ENCODE assay signal across 7 cellular contexts in the genomic region with DNA sequence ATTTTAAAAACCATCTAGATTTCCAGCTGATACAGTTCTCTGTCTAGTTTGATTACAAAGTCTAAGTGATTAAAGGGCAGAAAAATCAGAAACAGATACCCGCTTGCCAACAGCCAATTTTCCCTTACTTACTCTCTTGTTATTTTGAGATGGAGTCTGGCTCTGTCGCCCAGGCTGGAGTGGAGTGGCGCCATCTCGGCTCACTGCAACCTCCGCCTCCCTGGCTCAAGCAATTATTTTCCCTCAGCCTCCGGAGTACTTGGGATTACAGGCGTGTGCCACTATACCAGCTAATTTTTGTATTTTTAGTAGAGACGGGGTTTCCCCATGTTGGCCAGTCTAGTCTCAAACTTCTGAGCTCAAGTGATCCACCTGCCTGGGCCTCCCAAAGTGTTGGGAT. TPM values are rescaled to one million over a fixed set of nuclear protein-coding genes. Genes with fewer than 3 reads are reported as not detected.
DNase-seq lines count a peak whose midpoint lies in the region; FAIRE-seq and TF ChIP-seq lines count a peak whose summit lies in the region.
"Not testable (repeated sequence)": the region's sequence is repeated elsewhere in the genome, so short reads cannot be mapped to it uniquely, and the experiment has no call there.

No MANE protein-coding gene starts in this region.

- TF ChIP-seq CTCF in BE2C (IDR thresholded peaks at IDR 0.05; ENCODE audit: low read depth, low read length); MM.1S (IDR thresholded peaks at IDR 0.05; ENCODE audit: low read length); SK-N-SH (IDR thresholded peaks at IDR 0.05); endothelial cell of umbilical vein (IDR thresholded peaks at IDR 0.05; ENCODE audit: extremely low read depth in 1 of 2, insufficient read depth in 1 of 2, low read depth in 1 of 2, low read length in 2 of 2); nephron progenitor cell (IDR thresholded peaks at IDR 0.05); thyroid gland (IDR thresholded peaks at IDR 0.05): not testable (repeated sequence)

- H3K79me2 ChIP-seq in MM.1S (ENCODE audit: low read length); SK-N-SH (ENCODE audit: insufficient read depth); endothelial cell of umbilical vein (ENCODE audit: control insufficient read depth, insufficient read depth, low read length): not testable (repeated sequence)

- peaks cover 13% of the 10 kb centered on the region for H3K9me3 Mint-ChIP-seq in nephron progenitor cell

- FAIRE-seq in endothelial cell of umbilical vein (lab: Jason Lieb, UNC), result not testable (repeated sequence)

- not testable (repeated sequence) for H3F3A ChIP-seq in MM.1S (ENCODE audit: insufficient read depth, low read length)
- peaks cover 40% of the 10 kb centered on the region for H3F3A ChIP-seq in SK-N-SH (replicated peaks; ENCODE audit: insufficient read depth)

- not testable (repeated sequence) for BruUV-seq in endothelial cell of umbilical vein (replicated peaks; lab: Mats Ljungman, UMichigan)

- not testable (repeated sequence) for H3K9me2 ChIP-seq in MM.1S (replicated peaks; ENCODE audit: insufficient read depth, low read length); SK-N-SH

- TF ChIP-seq EP300 in SK-N-SH (IDR thresholded peaks at IDR 0.05; ENCODE audit: borderline replicate concordance in 1 of 2, low read depth in 1 of 2, low read length in 1 of 2), result peak in 1 of 2 experiments; percentile 31; a peak in 1 of 4 replicates

- H3K4me2 ChIP-seq in MM.1S (ENCODE audit: low read depth, low read length) (peak overlapping the region; percentile 74; the same call in 1 of the 2 replicates), SK-N-SH (peak overlapping the region; percentile 68), endothelial cell of umbilical vein (ENCODE audit: insufficient read depth, low read length) (peak overlapping the region; percentile 48)

- not testable (repeated sequence) for TF ChIP-seq RAD21 in SK-N-SH (IDR thresholded peaks at IDR 0.05; ENCODE audit: low read length)

- CTCF ChIA-PET in SK-N-SH (lab: Yijun Ruan, JAX) (interaction anchor here (0.6 to 2.3 kb wide), 32 partner anchors 10 to 930 kb away, joined by 3 to 15 read pairs (median 4); a partner anchor contains a TSS), endothelial cell of umbilical vein (lab: Charles Lee) (interaction anchor here (0.9 to 1.9 kb wide), 4 partner anchors 10 to 602 kb away, joined by 3 to 14 read pairs (median 4); a partner anchor contains a TSS)

- not testable (repeated sequence) for H3K27me3 Mint-ChIP-seq in nephron progenitor cell (ENCODE audit: low read depth, poor library complexity)

- H3K9ac ChIP-seq in MM.1S (ENCODE audit: low read length) (peak overlapping the region; percentile 21; the same call in 1 of the 2 replicates), SK-N-SH (peak overlapping the region; percentile 59; the same call in 1 of the 2 replicates), endothelial cell of umbilical vein (replicated peaks; ENCODE audit: extremely low read depth, insufficient read depth, low read length) (peak overlapping the region; percentile 21)

- H3K4me3 ChIP-seq in BE2C (ENCODE audit: low read depth, low read length) (peak overlapping the region; percentile 52), SK-N-SH (ENCODE audit: low read depth in 2 of 2, low read length in 1 of 2) (peak overlapping the region; percentile 23 to 24; a peak in 2 of 4 replicates), endothelial cell of umbilical vein (replicated peaks in 1 of 3; ENCODE audit: insufficient read depth in 1 of 3, low read depth in 1 of 3, low read length in 3 of 3) (peak overlapping the region in 1 of 3 experiments; percentile 51)
- H3K4me3 ChIP-seq in MM.1S (ENCODE audit: low read length); thyroid gland (replicated peaks in 1 of 3): not testable (repeated sequence)

- DNase-seq in BE2C, result peak; percentile 29
- DNase-seq in MM.1S, SK-N-SH, nephron progenitor cell: not testable (repeated sequence)
- peak; percentile 2 for DNase-seq in NCI-H2227 (lab: John Stamatoyannopoulos, UW; ENCODE audit: unreplicated experiment)
- peak; percentile 26 for DNase-seq in endothelial cell of umbilical vein (ENCODE audit: low read depth, low spot score)
- peak; percentile 34 to 46 for DNase-seq in thyroid gland

- not testable (repeated sequence) for H3K9me3 ChIP-seq in BE2C; MM.1S (replicated peaks; ENCODE audit: insufficient read depth, low read length); SK-N-SH; endothelial cell of umbilical vein (replicated peaks; ENCODE audit: control insufficient read depth, insufficient read depth, low read length); thyroid gland

- dilution Hi-C loops in endothelial cell of umbilical vein (cut with MboI; ENCODE audit: extremely low pct_ligation_motif_present, low sequenced_read_pairs), result not testable (repeated sequence)

- H2AFZ ChIP-seq in MM.1S (ENCODE audit: low read length), result peak overlapping the region; percentile 62
- H2AFZ ChIP-seq in SK-N-SH (ENCODE audit: low read depth), result peak overlapping the region; percentile 77; the same call in 1 of the 2 replicates
- H2AFZ ChIP-seq in endothelial cell of umbilical vein (ENCODE audit: low read depth, low read length), result not testable (repeated sequence)

- WGBS in SK-N-SH (ENCODE audit: low lambda C conversion rate), result 24% methylated on average over 8 of the region's 8 CpGs
- WGBS in thyroid gland, 2 donors, result 24 to 48% methylated on average over 8 of the region's 8 CpGs

- H3K27me3 ChIP-seq in BE2C; MM.1S (replicated peaks; ENCODE audit: insufficient read depth, low read length); SK-N-SH (ENCODE audit: insufficient read depth); endothelial cell of umbilical vein (ENCODE audit: control insufficient read depth in 2 of 2, insufficient read depth in 2 of 2, low read length in 2 of 2); thyroid gland: not testable (repeated sequence)

- not testable (repeated sequence) for TF ChIP-seq POLR2A in endothelial cell of umbilical vein (IDR thresholded peaks at IDR 0.05; ENCODE audit: low read depth, low read length); thyroid gland (IDR thresholded peaks at IDR 0.05)

- H3K4me3 Mint-ChIP-seq in nephron progenitor cell, result not testable (repeated sequence)

- H3K4me1 Mint-ChIP-seq in nephron progenitor cell, result not testable (repeated sequence)

- not testable (repeated sequence) for H4K20me1 ChIP-seq in MM.1S (ENCODE audit: insufficient read depth, low read length); SK-N-SH (ENCODE audit: insufficient read depth); endothelial cell of umbilical vein (replicated peaks; ENCODE audit: control insufficient read depth, extremely low read depth, insufficient read depth, low read length)

- H3K27ac Mint-ChIP-seq in nephron progenitor cell, result peak overlapping the region; percentile 19

- not testable (repeated sequence) for H3K36me3 Mint-ChIP-seq in nephron progenitor cell (ENCODE audit: low read depth)

- POLR2A ChIA-PET in SK-N-SH (lab: Yijun Ruan, JAX); endothelial cell of umbilical vein (lab: Charles Lee): not testable (repeated sequence)

- peak overlapping the region; percentile 25; the same call in 1 of the 2 replicates for H3K27ac ChIP-seq in MM.1S (ENCODE audit: low read length)
- H3K27ac ChIP-seq in SK-N-SH (ENCODE audit: low read depth in 2 of 2, low read length in 1 of 2), result peak overlapping the region; percentile 17 to 95; a peak in 3 of 4 replicates
- not testable (repeated sequence) for H3K27ac ChIP-seq in endothelial cell of umbilical vein (ENCODE audit: insufficient read depth, low read depth, low read length)
- H3K27ac ChIP-seq in thyroid gland, result peak overlapping the region in 2 of 3 donors; percentile 11 to 25

- not testable (repeated sequence) for H3K36me3 ChIP-seq in BE2C; MM.1S (replicated peaks; ENCODE audit: insufficient read depth, low read length); SK-N-SH (replicated peaks in 1 of 2; ENCODE audit: control insufficient read depth in 1 of 2, insufficient read depth in 2 of 2, low read length in 1 of 2); endothelial cell of umbilical vein (ENCODE audit: control insufficient read depth in 2 of 2, extremely low read depth in 1 of 2, insufficient read depth in 2 of 2, low read length in 2 of 2); thyroid gland

- not testable (repeated sequence) for H3K4me1 ChIP-seq in BE2C; MM.1S (ENCODE audit: low read length); thyroid gland
- H3K4me1 ChIP-seq in SK-N-SH (ENCODE audit: control insufficient read depth in 1 of 2, insufficient read depth in 2 of 2, low read depth in 1 of 2, low read length in 1 of 2), result peaks cover 0 to 23% of the 10 kb centered on the region in 2 experiments; a peak in 2 of 4 replicates
- H3K4me1 ChIP-seq in endothelial cell of umbilical vein (ENCODE audit: control insufficient read depth, extremely low read depth, insufficient read depth, low read length), result peaks cover 28% of the 10 kb centered on the region

- H3K9me1 ChIP-seq in endothelial cell of umbilical vein (replicated peaks; ENCODE audit: control insufficient read depth, extremely low read depth, insufficient read depth, low read length), result not testable (repeated sequence)

- intact Hi-C loops in endothelial cell of umbilical vein (cut with micrococcal nuclease), result loop anchor here (5.0 kb wide), 1 partner anchor 1045 kb away; no protein-coding TSS in a partner anchor
- intact Hi-C loops in thyroid gland (cut with DNase I), result not testable (repeated sequence)

RNA-seq across cellular contexts. Expression of a gene that starts 10.2 kb away (rescaled TPM):
- polyA plus RNA-seq in BE2C (2012; ENCODE audit: insufficient read depth, insufficient read length, low read depth), result 27.2 TPM
- polyA plus RNA-seq in SK-N-SH (2012; rRNA removed) (59.8 and 81.4 TPM in 2 replicates), endothelial cell of umbilical vein (80.2 and 81.2 TPM in 2 replicates)
- 63.3 and 65.7 TPM in 2 replicates for polyA plus RNA-seq in SK-N-SH (2012; cell fraction: cytosol; rRNA removed)
- 21.3 and 45.6 TPM in 2 replicates for polyA plus RNA-seq in SK-N-SH (2012; cell fraction: nucleus; rRNA removed)
- total RNA-seq in endothelial cell of umbilical vein (91.9 and 104 TPM in 2 replicates), thyroid gland (10 to 100 TPM; 43.5 to 63.0 (median 50.7) TPM)
- polyA plus RNA-seq in endothelial cell of umbilical vein (2011; cell fraction: cytosol; rRNA removed), result 116 TPM in 2 replicates
- 59.3 and 66.6 TPM in 2 replicates for polyA plus RNA-seq in endothelial cell of umbilical vein (2011; cell fraction: nucleus; rRNA removed)
- 84.9 and 89.2 TPM in 2 replicates for polyA plus RNA-seq in endothelial cell of umbilical vein (2012)
- 86.3 and 111 TPM in 2 replicates for polyA minus RNA-seq in endothelial cell of umbilical vein
- polyA minus RNA-seq in endothelial cell of umbilical vein (2011; cell fraction: cytosol; rRNA and poly(A)+ RNA removed), result 15.0 TPM
- polyA minus RNA-seq in endothelial cell of umbilical vein (2011; cell fraction: nucleus; rRNA and poly(A)+ RNA removed), result 40.1 and 60.3 TPM in 2 replicates
